Comparison of ENCODE assay signal across 8 cellular contexts in the genomic region with DNA sequence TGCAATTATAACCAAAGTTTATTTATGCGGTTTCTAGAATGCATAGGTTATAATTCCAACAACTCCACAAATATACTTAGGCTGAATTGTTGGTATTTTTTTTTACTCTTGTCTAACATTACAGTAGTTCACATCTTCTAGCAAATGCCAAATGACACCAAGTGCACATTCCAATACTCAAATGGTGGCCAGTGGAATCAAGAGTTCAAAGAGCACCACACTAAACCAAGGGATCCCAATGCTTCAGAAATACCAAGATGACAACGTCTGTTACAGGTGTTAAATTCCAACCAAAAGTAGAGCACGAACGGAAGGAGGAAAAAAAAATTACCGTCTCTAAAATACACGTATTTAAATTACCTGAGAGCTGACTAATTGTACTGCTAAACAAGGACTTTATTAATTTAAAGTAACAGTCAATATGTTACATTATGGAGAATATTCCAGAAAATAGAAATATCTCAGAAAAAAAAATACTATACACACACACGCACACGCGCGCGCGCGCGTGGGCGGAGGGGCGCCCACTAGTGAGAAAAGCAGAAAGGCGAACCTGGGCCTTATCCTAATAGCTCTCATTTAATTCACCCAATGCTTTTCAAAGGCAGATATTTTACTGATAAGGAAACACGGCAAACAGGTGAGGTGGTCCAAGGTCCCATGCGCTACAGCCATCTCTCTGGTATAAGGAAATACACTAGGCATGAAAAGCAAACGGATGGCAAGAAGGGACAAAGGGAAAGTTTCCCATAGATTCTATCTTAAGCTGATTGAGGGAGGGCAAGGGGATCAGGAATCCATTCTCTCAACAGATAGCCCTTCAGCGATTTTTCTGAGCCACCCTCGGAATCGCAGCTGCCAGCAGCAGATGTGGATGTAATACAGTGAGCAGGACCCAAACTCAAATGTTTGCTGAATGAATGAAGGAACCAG. TPM values are rescaled to one million over a fixed set of nuclear protein-coding genes. Genes with fewer than 3 reads are reported as not detected.
DNase-seq lines count a peak whose midpoint lies in the region; ATAC-seq and TF ChIP-seq lines count a peak whose summit lies in the region.

No MANE protein-coding gene starts in this region.

- H3K9me3 ChIP-seq in H9 (ENCODE audit: control insufficient read depth, low read depth, low read length) (no peaks in the 10 kb centered on the region), RWPE2 (ENCODE audit: severe bottlenecking) (no peaks in the 10 kb centered on the region), smooth muscle cell (replicated peaks; ENCODE audit: low read depth) (no peaks in the 10 kb centered on the region)

- no peaks in the 10 kb centered on the region for H3K27me3 Mint-ChIP-seq in H9 (ENCODE audit: low read depth)
- H3K27me3 Mint-ChIP-seq in MCF 10A (ENCODE audit: insufficient read depth, unreplicated experiment): no peaks in the 10 kb centered on the region

- ATAC-seq in RWPE2 (ENCODE audit: low read depth): no peak
- no peak for ATAC-seq in GM21717 (IDR thresholded peaks at IDR 0.05; ENCODE audit: unreplicated experiment)
- no peak for ATAC-seq in GM18873 (IDR thresholded peaks at IDR 0.05; ENCODE audit: low FRiP score, unreplicated experiment)

- BruUV-seq in MCF 10A (replicated peaks; lab: Mats Ljungman, UMichigan): no TSS peak

- H3K4me1 ChIP-seq in H9 (ENCODE audit: insufficient read depth, low read length): 0 out of 2 replicates have a peak, but pooled peaks cover 3% of the 10 kb centered on the region
- peaks cover 18% of the 10 kb centered on the region for H3K4me1 ChIP-seq in RWPE2 (ENCODE audit: insufficient read depth, poor library complexity, severe bottlenecking)
- H3K4me1 ChIP-seq in smooth muscle cell (ENCODE audit: low read depth): peaks cover 21% of the 10 kb centered on the region

- H3K4me3 Mint-ChIP-seq in H9: peak overlapping the region; percentile 92
- peak overlapping the region; percentile 95 for H3K4me3 Mint-ChIP-seq in MCF 10A (ENCODE audit: unreplicated experiment)

- H4K20me1 ChIP-seq in H9 (ENCODE audit: control insufficient read depth, insufficient read depth, insufficient read length) (no peaks in the 10 kb centered on the region), smooth muscle cell (ENCODE audit: low read depth) (peaks cover 5% of the 10 kb centered on the region)

- H3K14ac ChIP-seq in H9 (ENCODE audit: insufficient read depth, low read length): peak overlapping the region; percentile 94

- H3K9me3 Mint-ChIP-seq in H9 (no peaks in the 10 kb centered on the region), MCF 10A (ENCODE audit: unreplicated experiment) (no peaks in the 10 kb centered on the region)

- peaks cover 13% of the 10 kb centered on the region for H3K23me2 ChIP-seq in H9 (ENCODE audit: insufficient read length, low read depth, low read length, poor library complexity, severe bottlenecking)

- no peak overlapping the region for H2BK5ac ChIP-seq in H9 (ENCODE audit: insufficient read length, low read length)

- H3K4ac ChIP-seq in H9 (ENCODE audit: low read depth, low read length): no peak overlapping the region

- no peak overlapping the region for H2BK12ac ChIP-seq in H9 (ENCODE audit: insufficient read length, low read depth, low read length)

- H3K56ac ChIP-seq in H9 (ENCODE audit: insufficient read length, low read depth, low read length): no peak overlapping the region

- no peak overlapping the region for H4K8ac ChIP-seq in H9 (replicated peaks; ENCODE audit: insufficient read length, low read depth, low read length)

- H4K91ac ChIP-seq in H9 (ENCODE audit: insufficient read length, low read depth, low read length): no peak overlapping the region

- H3K36me3 Mint-ChIP-seq in H9 (ENCODE audit: insufficient read depth in 1 of 3, low read depth in 3 of 3): peaks cover 5 to 21% (median 18%) of the 10 kb centered on the region in 3 experiments; a peak in 6 of 7 replicates
- peaks cover 22% of the 10 kb centered on the region for H3K36me3 Mint-ChIP-seq in MCF 10A (ENCODE audit: insufficient read depth, unreplicated experiment)

- DNase-seq in BJ (ENCODE audit: low read depth) (no peak), H9 (no peak), RWPE2 (ENCODE audit: low spot score) (no peak), MCF 10A (ENCODE audit: unreplicated experiment) (peak; percentile 30), inferior parietal cortex (ENCODE audit: extremely low spot score) (peak; percentile 27), smooth muscle cell (lab: John Stamatoyannopoulos, UW; ENCODE audit: unreplicated experiment) (no peak)

- peaks cover 9 to 11% of the 10 kb centered on the region in 2 experiments for H3K4me1 Mint-ChIP-seq in H9
- H3K4me1 Mint-ChIP-seq in MCF 10A (ENCODE audit: insufficient read depth, unreplicated experiment): peaks cover 15% of the 10 kb centered on the region

- no peaks in the 10 kb centered on the region for H3F3A ChIP-seq in smooth muscle cell (ENCODE audit: low read depth)

- H3K27me3 ChIP-seq in BJ (ENCODE audit: control insufficient read depth, insufficient read depth, low read length) (no peaks in the 10 kb centered on the region), H9 (ENCODE audit: insufficient read depth, low read length) (no peaks in the 10 kb centered on the region), RWPE2 (ENCODE audit: insufficient read depth, poor library complexity, severe bottlenecking) (no peaks in the 10 kb centered on the region), smooth muscle cell (ENCODE audit: low read depth) (no peaks in the 10 kb centered on the region)

- H2BK120ac ChIP-seq in H9 (ENCODE audit: low read depth, low read length, poor library complexity, severe bottlenecking): no peak overlapping the region

- no peak overlapping the region for H2BK15ac ChIP-seq in H9 (ENCODE audit: low read depth, low read length)

- peak overlapping the region; percentile 92 for H3K9ac ChIP-seq in H9 (ENCODE audit: extremely low read depth, insufficient read length, low read length)
- H3K9ac ChIP-seq in smooth muscle cell (ENCODE audit: low read depth): peak overlapping the region; percentile 83

- H3K27ac Mint-ChIP-seq in H9: peak overlapping the region; percentile 81 to 98 (median 95); a peak in 6 of 7 replicates
- H3K27ac Mint-ChIP-seq in MCF 10A (ENCODE audit: low read depth, unreplicated experiment): peak overlapping the region; percentile 89

- H3K79me1 ChIP-seq in H9 (ENCODE audit: insufficient read depth, low read depth, low read length, poor library complexity, severe bottlenecking): no peaks in the 10 kb centered on the region

- H4K5ac ChIP-seq in H9 (ENCODE audit: insufficient read length, low read depth, low read length): peak overlapping the region; percentile 90

- H3K36me3 ChIP-seq in BJ (ENCODE audit: control insufficient read depth, insufficient read depth, low read length) (peaks cover 6% of the 10 kb centered on the region), RWPE2 (ENCODE audit: low read depth) (peaks cover 34% of the 10 kb centered on the region), smooth muscle cell (ENCODE audit: low read depth) (peaks cover 6% of the 10 kb centered on the region)

- no peak overlapping the region for H3T11ph ChIP-seq in H9 (ENCODE audit: low read length)

- CTCF ChIA-PET in BJ (lab: Yijun Ruan, JAX): no interaction called here
- CTCF ChIA-PET in MCF 10A (lab: Yijun Ruan, JAX): interaction anchor here (0.6 to 0.7 kb wide), 3 partner anchors 140 to 301 kb away, joined by 3 to 4 read pairs (median 3); no protein-coding TSS in a partner anchor

- H2AFZ ChIP-seq in H9 (ENCODE audit: low read length): peak overlapping the region; percentile 94
- peak overlapping the region; percentile 94 for H2AFZ ChIP-seq in smooth muscle cell (ENCODE audit: low read depth)

- H3K23ac ChIP-seq in H9 (ENCODE audit: insufficient read length, low read depth, low read length): no peak overlapping the region

- H3K27ac ChIP-seq in H9 (ENCODE audit: insufficient read length, low read depth, low read length) (no peak overlapping the region), RWPE2 (ENCODE audit: poor library complexity, severe bottlenecking) (peak overlapping the region; percentile 55), smooth muscle cell (ENCODE audit: low read depth) (peak overlapping the region; percentile 78)

- WGBS in H9 (ENCODE audit: extremely low coverage, insufficient read length, low lambda C conversion rate): no CpG with 5 or more reads among the region's 23 CpGs
- 15% methylated on average over 23 of the region's 23 CpGs for WGBS in smooth muscle cell (ENCODE audit: low lambda C conversion rate)

- H3K4me2 ChIP-seq in H9 (ENCODE audit: insufficient read depth, insufficient read length, low read length): peak overlapping the region; percentile 100
- H3K4me2 ChIP-seq in smooth muscle cell: peak overlapping the region; percentile 95

- H2AK5ac ChIP-seq in H9 (ENCODE audit: insufficient read length, low read length): no peak overlapping the region

- POLR2A ChIA-PET in BJ (lab: Charles Lee): no interaction called here
- POLR2A ChIA-PET in MCF 10A (lab: Yijun Ruan, JAX): interaction anchor here (0.7 kb wide), 1 partner anchor 692 kb away, joined by 3 read pairs; no protein-coding TSS in a partner anchor

- H2BK20ac ChIP-seq in H9 (ENCODE audit: low read depth, low read length, poor library complexity, severe bottlenecking): no peak overlapping the region

- intact Hi-C loops in MCF 10A (cut with micrococcal nuclease): no loop called here

- H3K79me2 ChIP-seq in H9 (ENCODE audit: insufficient read depth, low read length) (peaks cover 4% of the 10 kb centered on the region), smooth muscle cell (ENCODE audit: low read depth) (peaks cover 41% of the 10 kb centered on the region)

- TF ChIP-seq CTCF in BJ (IDR thresholded peaks at IDR 0.05; ENCODE audit: insufficient read depth, low read depth, low read length): peak; percentile 38; the same call in 1 of the 2 replicates
- TF ChIP-seq CTCF in H9 (conservative IDR thresholded peaks at IDR 0.05): no peak
- TF ChIP-seq CTCF in RWPE2 (IDR thresholded peaks at IDR 0.05; ENCODE audit: poor library complexity, severe bottlenecking): peak; percentile 18
- TF ChIP-seq CTCF in MCF 10A (IDR thresholded peaks at IDR 0.05; ENCODE audit: unreplicated experiment): no peak
- TF ChIP-seq CTCF in smooth muscle cell (IDR thresholded peaks at IDR 0.05; ENCODE audit: borderline replicate concordance, insufficient read depth, poor library complexity, severe bottlenecking): no peak

- H3K4me3 ChIP-seq in BJ (ENCODE audit: low read depth, low read length) (peak overlapping the region; percentile 89), RWPE2 (ENCODE audit: severe bottlenecking) (peak overlapping the region; percentile 80), smooth muscle cell (peak overlapping the region; percentile 89)

- H3K18ac ChIP-seq in H9 (ENCODE audit: insufficient read length, low read depth, low read length): peak overlapping the region; percentile 27

RNA-seq across cellular contexts. Expression of a gene that starts 1.0 kb away (rescaled TPM):
- 18.3 and 32.7 TPM in 2 replicates for polyA plus RNA-seq in BJ (2011; rRNA removed)
- polyA minus RNA-seq in BJ (2011; rRNA and poly(A)+ RNA removed): 8.6 and 9.2 TPM in 2 replicates
- total RNA-seq in H9 (2021): 29.1 and 32.0 TPM in 2 replicates
- total RNA-seq in MCF 10A (2022): 23.0 and 24.5 TPM in 2 replicates
- total RNA-seq in smooth muscle cell: 19.1 and 35.1 TPM in 2 replicates
- polyA plus RNA-seq in smooth muscle cell: 31.9 and 42.7 TPM in 2 replicates

RNA-seq across cellular contexts. Expression of a gene that starts 1.2 kb away (rescaled TPM):
- 3.4 and 10.4 TPM in 2 replicates for polyA plus RNA-seq in BJ (2011; rRNA removed)
- 4.9 and 6.5 TPM in 2 replicates for polyA minus RNA-seq in BJ (2011; rRNA and poly(A)+ RNA removed)
- 13.6 and 15.1 TPM in 2 replicates for total RNA-seq in H9 (2021)
- 11.1 and 14.3 TPM in 2 replicates for total RNA-seq in MCF 10A (2022)
- total RNA-seq in smooth muscle cell: 20.6 and 22.4 TPM in 2 replicates
- polyA plus RNA-seq in smooth muscle cell: 12.2 and 18.3 TPM in 2 replicates

Comparison
In these comparisons a context has a peak if more than half of its experiments do, and no peak if none do; other contexts are left out.
1. DNase-seq: peak in MCF 10A (single experiment) and inferior parietal cortex (single experiment); none in BJ (single experiment), H9 (single experiment), RWPE2 (single experiment) and smooth muscle cell (single experiment).
2. CTCF ChIP-seq: peak in BJ (single experiment) and RWPE2 (single experiment); none in H9 (single experiment), MCF 10A (single experiment) and smooth muscle cell (single experiment).
3. Peak in every context shown above with its lines, with median percentiles within 50 percentile points of each other: H3K4me3 ChIP-seq.